Comparison of ENCODE assay signal across 17 cellular contexts in the genomic region with DNA sequence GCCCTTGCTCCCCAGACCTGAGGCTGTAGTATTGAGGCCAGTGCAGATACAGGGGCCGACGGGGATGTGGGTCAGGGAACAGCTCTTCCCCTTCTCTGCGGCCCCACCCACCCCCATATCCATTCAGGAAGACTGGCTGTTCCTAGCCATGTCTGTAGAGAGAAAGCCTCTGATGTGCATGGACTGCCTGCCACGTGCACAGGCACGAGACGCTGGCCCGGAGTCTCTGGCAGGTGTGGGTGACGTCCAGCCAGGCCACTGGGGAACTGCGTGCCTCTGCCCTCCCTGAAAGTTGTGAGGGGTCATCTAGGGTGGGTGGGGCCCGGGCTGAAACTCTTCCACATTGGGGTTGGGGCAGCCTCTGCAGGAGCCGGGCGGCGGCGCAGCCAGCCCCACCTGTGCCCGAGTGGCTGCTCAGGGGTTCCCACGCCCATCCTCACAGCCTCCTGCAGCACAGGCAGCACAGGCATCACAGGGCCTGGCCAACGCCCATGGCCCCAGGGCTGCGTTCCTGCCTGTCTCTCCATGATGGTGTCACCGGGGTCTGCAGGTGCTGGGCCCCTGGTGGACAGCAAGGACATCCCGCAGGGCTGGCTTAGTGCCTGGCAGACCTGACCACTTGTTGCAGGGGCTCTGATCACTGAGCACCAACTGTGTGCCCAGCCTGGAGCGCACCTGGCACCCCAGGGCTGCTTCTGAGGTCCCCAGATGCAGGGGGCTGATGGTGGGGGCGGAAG. TPM values are rescaled to one million over a fixed set of nuclear protein-coding genes. Genes with fewer than 3 reads are reported as not detected.
DNase-seq lines count a peak whose midpoint lies in the region; ATAC-seq and TF ChIP-seq lines count a peak whose summit lies in the region.
"Had no signal": no experiment of that assay in that cellular context is flagged by ENCODE, and none has a peak within 500 bp of the region (broad histone marks: within the 10 kb centered on the region; RNA-seq: fewer than 3 reads in every experiment).

No MANE protein-coding gene starts in this region.

- H2AFZ ChIP-seq in HCT116 (ENCODE audit: low read depth, low read length, poor library complexity, severe bottlenecking), result no peak overlapping the region

- H3K27ac Mint-ChIP-seq in memory B cell, result no peak overlapping the region
- H3K27ac Mint-ChIP-seq: activated CD4-positive, alpha-beta memory T cell treated with anti-CD3 and anti-CD28 coated beads for 36 hours; activated T-helper 17 cell treated with anti-CD3 and anti-CD28 coated beads, Interleukin-2, amount 50 U/mL, for 72 hours; nephron; T-cell had no signal

- POLR2A ChIA-PET in HCT116 (lab: Charles Lee), result no interaction called here

- H4K20me1 ChIP-seq in HCT116 (ENCODE audit: insufficient read depth), result no peaks in the 10 kb centered on the region

- ATAC-seq in HCT116, result peak; percentile 41
- peak; percentile 20 for ATAC-seq in memory B cell (ENCODE audit: low read depth)
- no peak for ATAC-seq in GM21447 (IDR thresholded peaks at IDR 0.05; ENCODE audit: unreplicated experiment)

- TF ChIP-seq RAD21 in HCT116 (IDR thresholded peaks at IDR 0.05; ENCODE audit: low read depth), result no peak

- H3K9me3 Mint-ChIP-seq in memory B cell, result no peaks in the 10 kb centered on the region
- H3K9me3 Mint-ChIP-seq: activated CD4-positive, alpha-beta memory T cell treated with anti-CD3 and anti-CD28 coated beads for 36 hours; activated T-helper 17 cell treated with anti-CD3 and anti-CD28 coated beads, Interleukin-2, amount 50 U/mL, for 72 hours; nephron; T-cell had no signal

- no peak overlapping the region for H3K9ac ChIP-seq in HCT116 (ENCODE audit: low read length)

- H3K4me1 Mint-ChIP-seq in memory B cell, result peaks cover 3% of the 10 kb centered on the region
- H3K4me1 Mint-ChIP-seq: nephron had no signal

- H3K4me3 Mint-ChIP-seq in memory B cell, result no peak overlapping the region
- H3K4me3 Mint-ChIP-seq: activated CD4-positive, alpha-beta memory T cell treated with anti-CD3 and anti-CD28 coated beads for 36 hours; activated T-helper 17 cell treated with anti-CD3 and anti-CD28 coated beads, Interleukin-2, amount 50 U/mL, for 72 hours; nephron; T-cell had no signal

- intact Hi-C loops in HCT116 (cut with micrococcal nuclease), result loop anchor here (1.0 kb wide), 2 partner anchors 42 to 239 kb away; no protein-coding TSS in a partner anchor

- H3K9me2 ChIP-seq in HCT116 (ENCODE audit: insufficient read depth), result no peaks in the 10 kb centered on the region

- DNase-seq in DMS53 (lab: John Stamatoyannopoulos, UW) (peak; percentile 49), DMS53 treated with DMSO at 0.1 percent for 48 hours (lab: John Stamatoyannopoulos, UW; ENCODE audit: unreplicated experiment) (no peak), HCT116 (ENCODE audit: low read depth, low spot score) (no peak), SW480 (ENCODE audit: low spot score) (peak; percentile 61), memory B cell (ENCODE audit: low spot score in 2 of 2) (peak in 1 of 2 donors; percentile 23), NCI-H2171 (lab: John Stamatoyannopoulos, UW) (no peak), NCI-H1092 (lab: John Stamatoyannopoulos, UW) (no peak)
- DNase-seq: 8988T, NCI-H774 had no signal

- peaks cover 0 to 9% of the 10 kb centered on the region in 2 experiments; a peak in 2 of 4 replicates for H3K4me1 ChIP-seq in HCT116 (ENCODE audit: control insufficient read depth in 1 of 2, insufficient read depth in 2 of 2, low read length in 2 of 2)
- H3K4me1 ChIP-seq: psoas muscle, thyroid gland had no signal

- no TSS peak for BruUV-seq in HCT116 (replicated peaks; lab: Mats Ljungman, UMichigan)

- H3K79me2 ChIP-seq in HCT116 (ENCODE audit: insufficient read depth, low read length), result no peaks in the 10 kb centered on the region

- no peak overlapping the region for H3K27ac ChIP-seq in HCT116 (ENCODE audit: low read depth, low read length)
- H3K27ac ChIP-seq: psoas muscle, thyroid gland had no signal

- no peak for TF ChIP-seq POLR2A in HCT116 (IDR thresholded peaks at IDR 0.05; ENCODE audit: borderline replicate concordance, extremely low read depth, insufficient read depth, insufficient read length)

- H3K36me3 ChIP-seq in HCT116 (ENCODE audit: control insufficient read depth in 1 of 2, insufficient read depth in 2 of 2, low read length in 2 of 2), result no peaks in the 10 kb centered on the region
- H3K36me3 ChIP-seq: MG63, thyroid gland had no signal

- RAD21 ChIA-PET in HCT116 (lab: Charles Lee; ENCODE audit: low non-redundant PET in 1 of 2, low total read pairs in 2 of 2, uncharacterized antibody in 2 of 2, unreplicated experiment in 2 of 2), result interaction anchor here in 1 of 2 experiments (0.6 kb wide), 1 partner anchor 213 kb away, joined by 3 read pairs; no protein-coding TSS in a partner anchor

- H3K4me3 ChIP-seq in HCT116 (replicated peaks in 1 of 2; ENCODE audit: low read depth in 1 of 2, low read length in 2 of 2), result no peak overlapping the region
- H3K4me3 ChIP-seq: MG63, psoas muscle, thyroid gland had no signal

- TF ChIP-seq CTCF in HCT116 (IDR thresholded peaks at IDR 0.05 in 2 of 3, conservative IDR thresholded peaks at IDR 0.05 in 1 of 3; ENCODE audit: borderline replicate concordance in 1 of 3, insufficient read depth in 1 of 3, low read depth in 2 of 3, low read length in 2 of 3), result no peak

- H3K36me3 Mint-ChIP-seq in memory B cell, result no peaks in the 10 kb centered on the region
- H3K36me3 Mint-ChIP-seq: activated CD4-positive, alpha-beta memory T cell treated with anti-CD3 and anti-CD28 coated beads for 36 hours; T-cell had no signal

- H3K27me3 Mint-ChIP-seq in memory B cell, result peaks cover 9% of the 10 kb centered on the region

- H3K27me3 ChIP-seq in HCT116 (ENCODE audit: insufficient read depth, low read length), result no peaks in the 10 kb centered on the region
- H3K27me3 ChIP-seq: MG63, thyroid gland had no signal

- H3K9me3 ChIP-seq in HCT116 (ENCODE audit: control insufficient read depth in 1 of 2, insufficient read depth in 1 of 2, low read depth in 1 of 2, low read length in 2 of 2), result no peaks in the 10 kb centered on the region
- H3K9me3 ChIP-seq: MG63, psoas muscle, thyroid gland had no signal

- peak overlapping the region; percentile 25; the same call in 1 of the 2 replicates for H3K4me2 ChIP-seq in HCT116 (ENCODE audit: low read length)

- CTCF ChIA-PET in HCT116 (lab: Charles Lee), result interaction anchor here (0.6 to 1.4 kb wide), 11 partner anchors 9 to 248 kb away, joined by 3 to 6 read pairs (median 4); a partner anchor contains a TSS

TF ChIP-seq in HCT116, 20 proteins besides CTCF, POLR2A, EP300 and RAD21 (continues in another document):
- TF ChIP-seq ZFX (IDR thresholded peaks at IDR 0.05) (no peak), ZNF274 (IDR thresholded peaks at IDR 0.05; ENCODE audit: low read depth, low read length) (no peak), ELF1 (IDR thresholded peaks at IDR 0.05; ENCODE audit: borderline replicate concordance, low read depth) (no peak), SRF (IDR thresholded peaks at IDR 0.05; ENCODE audit: low read depth) (no peak), TCF7L2 (IDR thresholded peaks at IDR 0.05; ENCODE audit: borderline replicate concordance, extremely low read depth, insufficient read depth, insufficient read length) (no peak), FOSL1 (IDR thresholded peaks at IDR 0.05; ENCODE audit: low read depth) (no peak), SP1 (IDR thresholded peaks at IDR 0.05; ENCODE audit: low read depth) (no peak), JUND (IDR thresholded peaks at IDR 0.05) (no peak), CBX3 (IDR thresholded peaks at IDR 0.05; ENCODE audit: low read depth) (no peak), YY1 (IDR thresholded peaks at IDR 0.05; ENCODE audit: extremely low read depth, insufficient replicate concordance, low read depth, low read length) (no peak), POLR2AphosphoS5 (IDR thresholded peaks at IDR 0.05; ENCODE audit: low read depth, low read length) (no peak)
- TF ChIP-seq, protein P1, sequence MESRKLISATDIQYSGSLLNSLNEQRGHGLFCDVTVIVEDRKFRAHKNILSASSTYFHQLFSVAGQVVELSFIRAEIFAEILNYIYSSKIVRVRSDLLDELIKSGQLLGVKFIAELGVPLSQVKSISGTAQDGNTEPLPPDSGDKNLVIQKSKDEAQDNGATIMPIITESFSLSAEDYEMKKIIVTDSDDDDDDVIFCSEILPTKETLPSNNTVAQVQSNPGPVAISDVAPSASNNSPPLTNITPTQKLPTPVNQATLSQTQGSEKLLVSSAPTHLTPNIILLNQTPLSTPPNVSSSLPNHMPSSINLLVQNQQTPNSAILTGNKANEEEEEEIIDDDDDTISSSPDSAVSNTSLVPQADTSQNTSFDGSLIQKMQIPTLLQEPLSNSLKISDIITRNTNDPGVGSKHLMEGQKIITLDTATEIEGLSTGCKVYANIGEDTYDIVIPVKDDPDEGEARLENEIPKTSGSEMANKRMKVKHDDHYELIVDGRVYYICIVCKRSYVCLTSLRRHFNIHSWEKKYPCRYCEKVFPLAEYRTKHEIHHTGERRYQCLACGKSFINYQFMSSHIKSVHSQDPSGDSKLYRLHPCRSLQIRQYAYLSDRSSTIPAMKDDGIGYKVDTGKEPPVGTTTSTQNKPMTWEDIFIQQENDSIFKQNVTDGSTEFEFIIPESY (IDR thresholded peaks at IDR 0.05; ENCODE audit: extremely low read depth, insufficient replicate concordance, low read length), result no peak
- TF ChIP-seq, protein P2, sequence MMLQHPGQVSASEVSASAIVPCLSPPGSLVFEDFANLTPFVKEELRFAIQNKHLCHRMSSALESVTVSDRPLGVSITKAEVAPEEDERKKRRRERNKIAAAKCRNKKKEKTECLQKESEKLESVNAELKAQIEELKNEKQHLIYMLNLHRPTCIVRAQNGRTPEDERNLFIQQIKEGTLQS (IDR thresholded peaks at IDR 0.05), result no peak

RNA-seq across cellular contexts. Expression of a gene that starts 27.5 kb away (rescaled TPM):
- 60.7 TPM for total RNA-seq in HCT116 (2021; ENCODE audit: unreplicated experiment)
- polyA plus RNA-seq in HCT116 (2012), result 37.9 and 38.6 TPM in 2 replicates

Comparison
In these comparisons a context has a peak if more than half of its experiments do, and no peak if none do; other contexts are left out.
1. DNase-seq: peak in DMS53 (single experiment) and SW480 (single experiment); none in DMS53 treated with DMSO at 0.1 percent for 48 hours (single experiment), HCT116 (single experiment), NCI-H2171 (single experiment) and NCI-H1092 (single experiment).